Comparison of ENCODE assay signal across 8 cellular contexts in the genomic region with DNA sequence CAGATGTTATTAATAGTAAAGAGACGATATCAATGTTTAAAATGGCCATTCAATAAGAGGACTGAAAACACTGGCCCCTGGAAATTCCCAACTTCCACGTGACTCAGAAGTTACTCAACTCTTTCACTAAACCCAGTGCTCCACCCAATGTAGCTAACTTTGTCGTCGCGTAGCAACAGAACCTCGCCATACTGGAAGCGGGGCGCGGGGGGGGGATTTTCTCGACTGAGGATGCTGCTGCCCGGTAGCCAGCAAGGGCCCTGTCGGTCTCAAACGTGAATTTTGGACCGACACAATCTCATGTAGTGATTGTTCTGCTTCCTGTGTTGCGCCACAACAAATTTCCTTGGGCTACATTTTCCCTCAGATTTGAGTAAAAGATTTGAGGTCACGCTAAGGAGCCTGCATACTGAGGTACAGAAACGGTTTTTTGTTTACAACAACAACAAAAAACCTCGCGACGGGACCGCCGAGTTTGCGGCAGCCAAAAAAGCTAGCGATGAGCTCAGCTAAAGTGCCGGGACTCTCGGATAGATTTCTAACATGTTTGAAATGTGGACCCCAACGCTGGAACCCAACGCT. TPM values are rescaled to one million over a fixed set of nuclear protein-coding genes. Genes with fewer than 3 reads are reported as not detected.
DNase-seq lines count a peak whose midpoint lies in the region; ATAC-seq, FAIRE-seq and TF ChIP-seq lines count a peak whose summit lies in the region.

No MANE protein-coding gene starts in this region.

- peaks cover 25% of the 10 kb centered on the region for H3K4me1 Mint-ChIP-seq in activated B cell treated with CpG ODN at 0.5 μM for 24 hours

- no peaks in the 10 kb centered on the region for H3K9me3 Mint-ChIP-seq in activated B cell treated with CpG ODN at 0.5 μM for 24 hours

- FAIRE-seq in GM19239 (lab: Jason Lieb, UNC) = no peak

- H3K27ac Mint-ChIP-seq in activated B cell treated with CpG ODN at 0.5 μM for 24 hours = peak overlapping the region; percentile 99

- H3K27ac ChIP-seq in caudate nucleus (ENCODE audit: low read depth, low read length) = peak overlapping the region; percentile 100

- H3K4me3 Mint-ChIP-seq in activated B cell treated with CpG ODN at 0.5 μM for 24 hours = peak overlapping the region; percentile 92

- CTCF ChIA-PET in activated B cell treated with CpG ODN at 0.5 μM for 24 hours (lab: Charles Lee) = interaction anchor here (0.9 to 2.4 kb wide), 10 partner anchors 30 to 233 kb away, joined by 3 to 11 read pairs (median 4); no protein-coding TSS in a partner anchor

- peaks cover 18% of the 10 kb centered on the region for H3K36me3 Mint-ChIP-seq in activated B cell treated with CpG ODN at 0.5 μM for 24 hours (ENCODE audit: low read depth)

- POLR2A ChIA-PET in activated B cell treated with CpG ODN at 0.5 μM for 24 hours (lab: Charles Lee) = interaction anchor here (0.6 to 3.3 kb wide), 29 partner anchors 8 to 724 kb away, joined by 3 to 28 read pairs (median 5); a partner anchor contains a TSS

- no peak for TF ChIP-seq CTCF in activated B cell treated with CpG ODN at 0.5 μM for 24 hours (IDR thresholded peaks at IDR 0.05)

- DNase-seq in GM04504 (ENCODE audit: low read depth) = peak; percentile 89
- peak; percentile 29 for DNase-seq in NCI-H2029 treated with DMSO at 0.1 percent for 48 hours (lab: John Stamatoyannopoulos, UW)
- peak; percentile 73 for DNase-seq in activated B cell treated with CpG ODN at 0.5 μM for 24 hours
- peak in 57 of 61 donors; percentile 8 to 80 (median 55) for DNase-seq in caudate nucleus (lab: John Stamatoyannopoulos, UW)
- peak; percentile 71 for DNase-seq in inferior parietal cortex (ENCODE audit: extremely low spot score)
- DNase-seq in smooth muscle cell of the brain vasculature (ENCODE audit: low read depth, low spot score) = peak; percentile 79
- DNase-seq in GM19239 (ENCODE audit: insufficient read length, low spot score) = no peak

- peak; percentile 38 for ATAC-seq in HG02852 (IDR thresholded peaks at IDR 0.05; ENCODE audit: unreplicated experiment)
- ATAC-seq in activated B cell treated with CpG ODN at 0.5 μM for 24 hours (ENCODE audit: low read depth) = peak; percentile 42

- H3K27me3 Mint-ChIP-seq in activated B cell treated with CpG ODN at 0.5 μM for 24 hours = no peaks in the 10 kb centered on the region

- intact Hi-C loops in activated B cell treated with CpG ODN at 0.5 μM for 24 hours (cut with micrococcal nuclease) = loop anchor here (1.0 to 5.0 kb wide), 8 partner anchors 94 to 929 kb away; a partner anchor contains a TSS

RNA-seq across cellular contexts. Expression of a gene that starts 1.0 kb away (rescaled TPM):
- total RNA-seq in activated B cell treated with CpG ODN at 0.5 μM for 24 hours = 12.3 TPM in 2 replicates

RNA-seq across cellular contexts. Expression of a gene that starts 35.3 kb away (rescaled TPM):
- not detected in 2 replicates for total RNA-seq in activated B cell treated with CpG ODN at 0.5 μM for 24 hours
